Comparison of ENCODE assay signal across 12 cellular contexts in the genomic region with DNA sequence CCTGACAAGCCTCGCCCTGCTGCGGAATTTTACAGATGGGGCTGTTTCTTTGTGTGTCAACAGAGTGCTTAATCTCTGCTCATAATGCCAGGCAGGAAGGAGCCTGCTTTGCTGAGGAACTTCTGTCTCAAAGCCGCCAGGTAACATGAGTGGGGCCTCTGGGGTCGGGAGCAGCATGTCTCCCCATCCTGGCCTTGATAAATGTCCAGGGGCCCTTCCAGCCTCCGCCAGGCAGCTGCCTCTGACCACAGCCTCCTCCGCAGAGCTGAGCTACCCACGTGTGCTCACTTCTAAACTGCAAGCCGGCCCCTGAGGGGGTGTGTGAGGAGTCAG.
DNase-seq lines count a peak whose midpoint lies in the region; ATAC-seq and TF ChIP-seq lines count a peak whose summit lies in the region.
"Had no signal": no experiment of that assay in that cellular context is flagged by ENCODE, and none has a peak within 500 bp of the region (broad histone marks: within the 10 kb centered on the region; RNA-seq: fewer than 3 reads in every experiment).

No MANE protein-coding gene starts in this region.

- no peaks in the 10 kb centered on the region for H3K36me3 Mint-ChIP-seq in HFFc6 (ENCODE audit: low read depth)

- H3K27ac ChIP-seq in skin epidermis, result peak overlapping the region in 15 of 21 experiments; percentile 2 to 87 (median 64)
- H3K27ac ChIP-seq in coronary artery, result no peak overlapping the region

- H3K4me3 Mint-ChIP-seq in HFFc6, result no peak overlapping the region
- H3K4me3 Mint-ChIP-seq: activated CD4-positive, alpha-beta T cell treated with anti-CD3 and anti-CD28 coated beads, Interleukin-2, amount 10 ng/mL, durations not matched to agents 24 days and 14 days had no signal

- intact Hi-C loops in sciatic nerve (cut with DNase I), result no loop called here

- no peak overlapping the region for H3K4me3 ChIP-seq in skin epidermis
- H3K4me3 ChIP-seq in coronary artery, result no peak overlapping the region
- H3K4me3 ChIP-seq: Peyer's patch had no signal

- no peak for ATAC-seq in sciatic nerve

- H3K27me3 Mint-ChIP-seq in HFFc6 (ENCODE audit: insufficient read depth), result peaks cover 7% of the 10 kb centered on the region

- TF ChIP-seq CTCF in HFFc6 (IDR thresholded peaks at IDR 0.05) (no peak), coronary artery (IDR thresholded peaks at IDR 0.05) (no peak)

- DNase-seq in HFFc6, result no peak
- DNase-seq in RPMI7951 (ENCODE audit: low read depth), result peak; percentile 33
- peak; percentile 52 for DNase-seq in iris pigment epithelial cell (ENCODE audit: low read depth)
- DNase-seq in sciatic nerve (ENCODE audit: low spot score), result no peak
- DNase-seq in NCI-H526 (lab: John Stamatoyannopoulos, UW), result no peak
- no peak for DNase-seq in coronary artery (ENCODE audit: low spot score)
- DNase-seq in stimulated activated naive CD4-positive, alpha-beta T cell treated with Interleukin-2 at 50 U/mL for 16 hours (lab: John Stamatoyannopoulos, UW), result no peak
- DNase-seq: activated CD4-positive, alpha-beta T cell treated with anti-CD3 and anti-CD28 coated beads, Interleukin-2, amount 10 ng/mL, durations not matched to agents 24 days and 14 days; activated effector memory CD4-positive, alpha-beta T cell treated with Interleukin-2 at 50 U/mL for 16 hours; Peyer's patch; posterior cingulate gyrus had no signal

- peak overlapping the region; percentile 47; the same call in 1 of the 2 replicates for H3K27ac Mint-ChIP-seq in HFFc6
- H3K27ac Mint-ChIP-seq: activated CD4-positive, alpha-beta T cell treated with anti-CD3 and anti-CD28 coated beads, Interleukin-2, amount 10 ng/mL, durations not matched to agents 24 days and 14 days had no signal

- H3K9me3 Mint-ChIP-seq in HFFc6, result no peaks in the 10 kb centered on the region

- H3K4me1 Mint-ChIP-seq in HFFc6 (ENCODE audit: low read depth), result peaks cover 77% of the 10 kb centered on the region

Comparison
In these comparisons a context has a peak if more than half of its experiments do, and no peak if none do; other contexts are left out.
1. DNase-seq: peak in RPMI7951 (single experiment) and iris pigment epithelial cell (single experiment); none in HFFc6 (single experiment), sciatic nerve (single experiment), NCI-H526 (0 of 2), coronary artery (single experiment) and stimulated activated naive CD4-positive, alpha-beta T cell treated with Interleukin-2 at 50 U/mL for 16 hours (single experiment).
2. H3K27ac ChIP-seq: peak in skin epidermis (15 of 21); none in coronary artery (0 of 2).